ENCODE assay signal across 10 cellular contexts in genomic region chr2:42929985-42930581, GRCh38.
A peak's percentile ranks its signal among the peaks of the same experiment; 100 is the strongest.
DNase-seq lines count a peak whose midpoint lies in the region; ATAC-seq and TF ChIP-seq lines count a peak whose summit lies in the region.
"Had no signal": no experiment of that assay in that cellular context is flagged by ENCODE, and none has a peak within 500 bp of the region (broad histone marks: within the 10 kb centered on the region; RNA-seq: fewer than 3 reads in every experiment).

No MANE protein-coding gene starts in this region.

- H3K27ac Mint-ChIP-seq in activated CD8-positive, alpha-beta T cell treated with anti-CD3 and anti-CD28 coated beads, Interleukin-2, amount 10 ng/mL, durations not matched to agents 7 days and 5 days, result no peak overlapping the region

- no peaks in the 10 kb centered on the region for H3K9me3 Mint-ChIP-seq in activated CD8-positive, alpha-beta T cell treated with anti-CD3 and anti-CD28 coated beads, Interleukin-2, amount 10 ng/mL, durations not matched to agents 7 days and 5 days (ENCODE audit: insufficient read depth)

- 46 to 66% (median 57%) methylated on average over 5 of the region's 5 CpGs for WGBS in adrenal gland, 4 donors

- H3K27ac ChIP-seq in HUES6 (ENCODE audit: low read depth, low read length), result peak overlapping the region; percentile 26; the same call in 1 of the 2 replicates
- H3K27ac ChIP-seq in adrenal gland, result peak overlapping the region in 4 of 5 donors; percentile 5 to 91 (median 68)
- H3K27ac ChIP-seq in skeletal muscle tissue (ENCODE audit: low read depth, low read length), result peak overlapping the region; percentile 51

- H3K4me3 ChIP-seq in HUES6 (ENCODE audit: low read depth, low read length), result no peak overlapping the region
- no peak overlapping the region for H3K4me3 ChIP-seq in adrenal gland
- H3K4me3 ChIP-seq in iPS-15b (ENCODE audit: low read depth, low read length), result no peak overlapping the region
- H3K4me3 ChIP-seq in skeletal muscle tissue (ENCODE audit: low read length in 3 of 3), result no peak overlapping the region

- ATAC-seq in activated CD8-positive, alpha-beta T cell treated with anti-CD3 and anti-CD28 coated beads, Interleukin-2, amount 10 ng/mL, durations not matched to agents 7 days and 5 days, result no peak

- H3K36me3 ChIP-seq in HUES6 (ENCODE audit: control insufficient read depth, insufficient read depth, low read length), result no peaks in the 10 kb centered on the region
- no peaks in the 10 kb centered on the region for H3K36me3 ChIP-seq in adrenal gland (replicated peaks in 1 of 2)
- H3K36me3 ChIP-seq in iPS-15b (ENCODE audit: control insufficient read depth, insufficient read depth, low read length), result no peaks in the 10 kb centered on the region
- H3K36me3 ChIP-seq in skeletal muscle tissue (ENCODE audit: control insufficient read depth in 3 of 3, insufficient read depth in 3 of 3, low read length in 3 of 3), result no peaks in the 10 kb centered on the region

- H3K4me3 Mint-ChIP-seq in activated CD8-positive, alpha-beta T cell treated with anti-CD3 and anti-CD28 coated beads, Interleukin-2, amount 10 ng/mL, durations not matched to agents 7 days and 5 days, result no peak overlapping the region

- DNase-seq in adrenal gland, result peak in 2 of 7 donors; percentile 45 to 48
- no peak for DNase-seq in HEK293T (ENCODE audit: extremely low spot score)
- DNase-seq in GF-D8 (lab: John Stamatoyannopoulos, UW), result no peak
- DNase-seq in activated CD8-positive, alpha-beta T cell treated with anti-CD3 and anti-CD28 coated beads, Interleukin-2, amount 10 ng/mL, durations not matched to agents 7 days and 5 days, result no peak
- no peak for DNase-seq in activated CD4-positive, alpha-beta T cell treated with anti-CD3 and anti-CD28 coated beads for 1 hour
- DNase-seq: dermis blood vessel endothelial cell, Karpas-422 had no signal

- H3K4me1 ChIP-seq in HUES6 (ENCODE audit: control insufficient read depth, insufficient read depth, low read length), result peaks cover 60% of the 10 kb centered on the region
- H3K4me1 ChIP-seq in adrenal gland (replicated peaks in 1 of 2), result peaks cover 12 to 72% of the 10 kb centered on the region in 2 donors
- peaks cover 16% of the 10 kb centered on the region for H3K4me1 ChIP-seq in iPS-15b (ENCODE audit: control insufficient read depth, insufficient read depth, low read length)
- H3K4me1 ChIP-seq in skeletal muscle tissue (ENCODE audit: control insufficient read depth in 3 of 3, insufficient read depth in 3 of 3, low read length in 3 of 3), result peaks cover 66 to 71% (median 69%) of the 10 kb centered on the region in 3 donors

- no peaks in the 10 kb centered on the region for H3K27me3 Mint-ChIP-seq in activated CD8-positive, alpha-beta T cell treated with anti-CD3 and anti-CD28 coated beads, Interleukin-2, amount 10 ng/mL, durations not matched to agents 7 days and 5 days (ENCODE audit: low read depth)

- POLR2A ChIA-PET in HEK293T (lab: Yijun Ruan, JAX), result no interaction called here
- POLR2A ChIA-PET in activated CD8-positive, alpha-beta T cell treated with anti-CD3 and anti-CD28 coated beads, Interleukin-2, amount 10 ng/mL, durations not matched to agents 7 days and 5 days (lab: Charles Lee), result no interaction called here

- H3K4me1 Mint-ChIP-seq in activated CD8-positive, alpha-beta T cell treated with anti-CD3 and anti-CD28 coated beads, Interleukin-2, amount 10 ng/mL, durations not matched to agents 7 days and 5 days (ENCODE audit: low read depth), result no peaks in the 10 kb centered on the region

- H3K9ac ChIP-seq in HUES6 (ENCODE audit: low read length), result peak overlapping the region; percentile 8
- peak overlapping the region; percentile 47 for H3K9ac ChIP-seq in iPS-15b (ENCODE audit: low read depth, low read length)
- peak overlapping the region in 2 of 3 donors; percentile 46 to 62 for H3K9ac ChIP-seq in skeletal muscle tissue (ENCODE audit: low read depth in 1 of 3, low read length in 3 of 3)

- CTCF ChIA-PET in HEK293T (lab: Yijun Ruan, JAX), result interaction anchor here (1.1 to 1.5 kb wide), 4 partner anchors 11 to 294 kb away, joined by 3 to 8 read pairs (median 4); no protein-coding TSS in a partner anchor
- CTCF ChIA-PET in activated CD8-positive, alpha-beta T cell treated with anti-CD3 and anti-CD28 coated beads, Interleukin-2, amount 10 ng/mL, durations not matched to agents 7 days and 5 days (lab: Charles Lee), result interaction anchor here (1.1 kb wide), 1 partner anchor 71 kb away, joined by 4 read pairs; no protein-coding TSS in a partner anchor

- no peaks in the 10 kb centered on the region for H3K27me3 ChIP-seq in HUES6 (ENCODE audit: control insufficient read depth, insufficient read depth, low read length)
- H3K27me3 ChIP-seq in adrenal gland, result no peaks in the 10 kb centered on the region
- H3K27me3 ChIP-seq in iPS-15b (ENCODE audit: control insufficient read depth, insufficient read depth, low read length), result no peaks in the 10 kb centered on the region
- H3K27me3 ChIP-seq in skeletal muscle tissue (ENCODE audit: control insufficient read depth in 3 of 3, insufficient read depth in 3 of 3, low read length in 3 of 3), result no peaks in the 10 kb centered on the region

- TF ChIP-seq CTCF in adrenal gland (IDR thresholded peaks at IDR 0.05), result no peak

- H3K36me3 Mint-ChIP-seq in activated CD8-positive, alpha-beta T cell treated with anti-CD3 and anti-CD28 coated beads, Interleukin-2, amount 10 ng/mL, durations not matched to agents 7 days and 5 days (ENCODE audit: low read depth), result no peaks in the 10 kb centered on the region

- intact Hi-C loops in adrenal gland (cut with DNase I), result loop anchor here in 1 of 2 donors (10.0 kb wide), 1 partner anchor 65 kb away; no protein-coding TSS in a partner anchor

- H3K9me3 ChIP-seq in HUES6 (ENCODE audit: control insufficient read depth, insufficient read depth, low read depth, low read length) (no peaks in the 10 kb centered on the region), adrenal gland (replicated peaks in 1 of 3) (no peaks in the 10 kb centered on the region), iPS-15b (ENCODE audit: control insufficient read depth, insufficient read depth, low read length) (no peaks in the 10 kb centered on the region), skeletal muscle tissue (ENCODE audit: control insufficient read depth in 3 of 3, low read length in 3 of 3) (no peaks in the 10 kb centered on the region)

- TF ChIP-seq POLR2A in adrenal gland (IDR thresholded peaks at IDR 0.05), result no peak

TF ChIP-seq in HEK293T, 16 proteins besides CTCF, POLR2A, EP300 and RAD21:
- no peak for TF ChIP-seq FOXA1 (IDR thresholded peaks at IDR 0.05)
- TF ChIP-seq L3MBTL2 (conservative IDR thresholded peaks at IDR 0.05), result no peak
- TF ChIP-seq FOXM1 (IDR thresholded peaks at IDR 0.05; ENCODE audit: borderline replicate concordance), result no peak
- no peak for TF ChIP-seq CTBP1 (IDR thresholded peaks at IDR 0.05; ENCODE audit: borderline replicate concordance)
- no peak for TF ChIP-seq FOXK2 (IDR thresholded peaks at IDR 0.05)
- TF ChIP-seq BHLHE40 (IDR thresholded peaks at IDR 0.05; ENCODE audit: borderline replicate concordance), result no peak
- TF ChIP-seq ELF4 (IDR thresholded peaks at IDR 0.05), result no peak
- TF ChIP-seq HDGF (IDR thresholded peaks at IDR 0.05; ENCODE audit: borderline replicate concordance), result no peak
- TF ChIP-seq ZNF384 (IDR thresholded peaks at IDR 0.05), result no peak
- TF ChIP-seq SUZ12 (IDR thresholded peaks at IDR 0.05), result no peak
- no peak for TF ChIP-seq ARNT (IDR thresholded peaks at IDR 0.05)
- no peak for TF ChIP-seq LEF1 (IDR thresholded peaks at IDR 0.05; ENCODE audit: borderline replicate concordance)
- no peak for TF ChIP-seq TARDBP (IDR thresholded peaks at IDR 0.05)
- TF ChIP-seq SP1 (IDR thresholded peaks at IDR 0.05), result no peak
- no peak for TF ChIP-seq NFRKB (IDR thresholded peaks at IDR 0.05)
- no peak for TF ChIP-seq PKNOX1 (IDR thresholded peaks at IDR 0.05)
